32 cellular contexts compared by ENCODE assay signal in the genomic region with DNA sequence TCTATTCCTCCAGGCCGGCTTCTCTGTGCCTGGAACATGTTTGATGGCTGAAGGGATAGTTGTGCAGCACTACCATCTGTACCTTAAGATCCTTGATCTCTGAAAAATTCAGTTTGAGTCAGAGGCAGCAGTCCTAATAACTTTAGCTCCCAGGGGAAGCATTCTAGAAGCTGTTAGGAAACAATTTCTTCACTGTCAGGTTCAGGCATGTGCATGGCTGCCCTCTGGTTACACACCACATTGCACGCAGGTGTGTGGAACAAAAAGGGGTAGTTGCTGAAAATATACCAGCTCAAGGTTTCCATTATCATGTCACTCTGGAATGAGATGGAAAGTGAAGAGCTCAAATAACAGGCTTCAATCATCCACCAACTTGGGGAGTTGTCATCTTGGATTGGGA.
DNase-seq lines count a peak whose midpoint lies in the region; ATAC-seq and TF ChIP-seq lines count a peak whose summit lies in the region.
"Had no signal": no experiment of that assay in that cellular context is flagged by ENCODE, and none has a peak within 500 bp of the region (broad histone marks: within the 10 kb centered on the region; RNA-seq: fewer than 3 reads in every experiment).

No MANE protein-coding gene starts in this region.

- no peak for ATAC-seq in central memory CD8-positive, alpha-beta T cell (replicated peaks; ENCODE audit: extremely low read depth, poor library complexity, severe bottlenecking)
- ATAC-seq in natural killer cell treated with Interleukin-12 subunit alpha and Interleukin-12 subunit beta and Interleukin-15 and Interleukin-18, amount 100 ng/mL, for 72 hours = no peak
- ATAC-seq in HG03135 (IDR thresholded peaks at IDR 0.05; ENCODE audit: unreplicated experiment) = no peak
- ATAC-seq: activated CD4-positive, CD25-positive, alpha-beta regulatory T cell treated with anti-CD3 and anti-CD28 coated beads, Interleukin-2, amount 50 U/mL, for 24 hours; activated naive CD8-positive, alpha-beta T cell treated with anti-CD3 and anti-CD28 coated beads, Interleukin-2, amount 50 U/mL, for 24 hours; activated T-cell treated with anti-CD3 and anti-CD28 coated beads, Interleukin-2, amount 50 U/mL, for 72 hours; CD8-positive, alpha-beta T cell; gastrocnemius medialis; lower lobe of right lung; pancreas; PC-3 had no signal

- peaks cover 10% of the 10 kb centered on the region for H3K36me3 Mint-ChIP-seq in central memory CD8-positive, alpha-beta T cell (ENCODE audit: insufficient read depth)
- peaks cover 14% of the 10 kb centered on the region for H3K36me3 Mint-ChIP-seq in natural killer cell treated with Interleukin-12 subunit alpha and Interleukin-12 subunit beta and Interleukin-15 and Interleukin-18, amount 100 ng/mL, for 72 hours
- H3K36me3 Mint-ChIP-seq: CD8-positive, alpha-beta T cell had no signal

- H3K4me3 Mint-ChIP-seq in central memory CD8-positive, alpha-beta T cell = no peak overlapping the region
- no peak overlapping the region for H3K4me3 Mint-ChIP-seq in natural killer cell treated with Interleukin-12 subunit alpha and Interleukin-12 subunit beta and Interleukin-15 and Interleukin-18, amount 100 ng/mL, for 72 hours
- H3K4me3 Mint-ChIP-seq: activated naive CD8-positive, alpha-beta T cell treated with anti-CD3 and anti-CD28 coated beads, Interleukin-2, amount 50 U/mL, for 24 hours; activated T-cell treated with anti-CD3 and anti-CD28 coated beads, Interleukin-2, amount 50 U/mL, for 72 hours; CD8-positive, alpha-beta T cell; endodermal cell; T-helper 1 cell treated with Interleukin-12 subunit alpha and Interleukin-12 subunit beta and Interleukin-4 antibody, amounts not matched to agents 30 μg/mL and 1 μg/mL, for 36 hours had no signal

- no peaks in the 10 kb centered on the region for H3K27me3 ChIP-seq in HL-60 (ENCODE audit: insufficient read depth, poor library complexity, severe bottlenecking)
- H3K27me3 ChIP-seq: esophagus muscularis mucosa, gastrocnemius medialis, pancreas, testis had no signal

- H3K9me3 Mint-ChIP-seq in central memory CD8-positive, alpha-beta T cell = no peaks in the 10 kb centered on the region
- H3K9me3 Mint-ChIP-seq in natural killer cell treated with Interleukin-12 subunit alpha and Interleukin-12 subunit beta and Interleukin-15 and Interleukin-18, amount 100 ng/mL, for 72 hours = no peaks in the 10 kb centered on the region
- H3K9me3 Mint-ChIP-seq: activated naive CD8-positive, alpha-beta T cell treated with anti-CD3 and anti-CD28 coated beads, Interleukin-2, amount 50 U/mL, for 24 hours; activated T-cell treated with anti-CD3 and anti-CD28 coated beads, Interleukin-2, amount 50 U/mL, for 72 hours; CD8-positive, alpha-beta T cell; endodermal cell; T-helper 1 cell treated with Interleukin-12 subunit alpha and Interleukin-12 subunit beta and Interleukin-4 antibody, amounts not matched to agents 30 μg/mL and 1 μg/mL, for 36 hours had no signal

- TF ChIP-seq CTCF in HL-60 (IDR thresholded peaks at IDR 0.05; ENCODE audit: insufficient read depth, low read length) = no peak

- H3K27ac Mint-ChIP-seq in central memory CD8-positive, alpha-beta T cell (ENCODE audit: low read depth) = peak overlapping the region; percentile 27
- H3K27ac Mint-ChIP-seq in natural killer cell treated with Interleukin-12 subunit alpha and Interleukin-12 subunit beta and Interleukin-15 and Interleukin-18, amount 100 ng/mL, for 72 hours = peak overlapping the region; percentile 92 to 94
- H3K27ac Mint-ChIP-seq: activated naive CD8-positive, alpha-beta T cell treated with anti-CD3 and anti-CD28 coated beads, Interleukin-2, amount 50 U/mL, for 24 hours; activated T-cell treated with anti-CD3 and anti-CD28 coated beads, Interleukin-2, amount 50 U/mL, for 72 hours; CD8-positive, alpha-beta T cell; endodermal cell; T-helper 1 cell treated with Interleukin-12 subunit alpha and Interleukin-12 subunit beta and Interleukin-4 antibody, amounts not matched to agents 30 μg/mL and 1 μg/mL, for 36 hours had no signal

- H3K27me3 Mint-ChIP-seq in central memory CD8-positive, alpha-beta T cell = no peaks in the 10 kb centered on the region
- no peaks in the 10 kb centered on the region for H3K27me3 Mint-ChIP-seq in natural killer cell treated with Interleukin-12 subunit alpha and Interleukin-12 subunit beta and Interleukin-15 and Interleukin-18, amount 100 ng/mL, for 72 hours
- H3K27me3 Mint-ChIP-seq: activated naive CD8-positive, alpha-beta T cell treated with anti-CD3 and anti-CD28 coated beads, Interleukin-2, amount 50 U/mL, for 24 hours had no signal

- DNase-seq in GF-D8 (lab: John Stamatoyannopoulos, UW) (peak; percentile 72), HL-60 (ENCODE audit: low read depth in 1 of 2, low spot score in 1 of 2) (peak in 1 of 2 experiments; percentile 67), HT-29 (ENCODE audit: low spot score) (no peak), NCI-H1105 treated with DMSO at 0.1 percent for 48 hours (lab: John Stamatoyannopoulos, UW) (no peak), CD1c-positive myeloid dendritic cell (ENCODE audit: extremely low spot score) (no peak)
- no peak for DNase-seq in central memory CD8-positive, alpha-beta T cell (ENCODE audit: low spot score in 2 of 2)
- no peak for DNase-seq in natural killer cell treated with Interleukin-12 subunit alpha and Interleukin-12 subunit beta and Interleukin-15 and Interleukin-18, amount 100 ng/mL, for 72 hours (ENCODE audit: low spot score)
- DNase-seq: activated CD4-positive, alpha-beta T cell treated with anti-CD3 and anti-CD28 coated beads, Interleukin-2, amount 50 U/mL, for 48 hours; activated naive CD4-positive, alpha-beta T cell; activated naive CD8-positive, alpha-beta T cell treated with anti-CD3 and anti-CD28 coated beads, Interleukin-2, amount 50 U/mL, for 24 hours; activated T-cell treated with anti-CD3 and anti-CD28 coated beads, Interleukin-2, amount 50 U/mL, for 72 hours; CD8-positive, alpha-beta T cell; central memory CD4-positive, alpha-beta T cell; dermis blood vessel endothelial cell; endodermal cell; gastrocnemius medialis; H7; lower lobe of right lung; NCI-H1092; NCI-H187; NCI-H526; pancreas; PC-3; retina; stimulated activated naive CD4-positive, alpha-beta T cell treated with Interleukin-2 at 50 U/mL for 16 hours; testis had no signal

- H3K4me3 ChIP-seq in HL-60 (replicated peaks; ENCODE audit: insufficient read depth, low read length) = no peak overlapping the region
- H3K4me3 ChIP-seq: esophagus muscularis mucosa, gastrocnemius medialis, lower lobe of right lung, pancreas, SK-N-MC, skin epidermis, testis had no signal

- peak overlapping the region; percentile 39 for H3K27ac ChIP-seq in HL-60 (replicated peaks)
- H3K27ac ChIP-seq: esophagus muscularis mucosa, gastrocnemius medialis, lower lobe of right lung, pancreas, skin epidermis, testis had no signal

- peaks cover 85% of the 10 kb centered on the region for H3K4me1 Mint-ChIP-seq in central memory CD8-positive, alpha-beta T cell
- H3K4me1 Mint-ChIP-seq in natural killer cell treated with Interleukin-12 subunit alpha and Interleukin-12 subunit beta and Interleukin-15 and Interleukin-18, amount 100 ng/mL, for 72 hours (ENCODE audit: low read depth in 2 of 2) = peaks cover 86 to 87% of the 10 kb centered on the region in 2 donors
